Comparison of ENCODE assay signal across 7 cellular contexts in genomic region chr7:140506788-140507464, GRCh38. TPM values are rescaled to one million over a fixed set of nuclear protein-coding genes. Genes with fewer than 3 reads are reported as not detected.
DNase-seq lines count a peak whose midpoint lies in the region; ATAC-seq and TF ChIP-seq lines count a peak whose summit lies in the region.

No MANE protein-coding gene starts in this region.

- H3K27ac ChIP-seq in RWPE2 (ENCODE audit: poor library complexity, severe bottlenecking) (no peak overlapping the region), heart right ventricle (peak overlapping the region; percentile 34 to 95 (median 82)), transverse colon (peak overlapping the region; percentile 56 to 81 (median 67))

- no peak for TF ChIP-seq EP300 in transverse colon (IDR thresholded peaks at IDR 0.05; ENCODE audit: low read depth)

- DNase-seq in RWPE2 (ENCODE audit: low spot score) (no peak), heart right ventricle (peak; percentile 38 to 71), transverse colon (peak; percentile 25), HuH-7.5 (ENCODE audit: low spot score) (no peak)
- no peak for DNase-seq in stimulated activated CD4-positive, alpha-beta T cell treated with anti-CD3 and anti-CD28 coated beads, Interleukin-4, amount 100 ng/mL, for 24 hours
- DNase-seq in activated CD8-positive, alpha-beta memory T cell treated with anti-CD3 and anti-CD28 coated beads, Interleukin-2, amount 50 U/mL, for 48 hours = no peak

- H3K9me3 ChIP-seq in RWPE2 (ENCODE audit: severe bottlenecking) = no peaks in the 10 kb centered on the region
- H3K9me3 ChIP-seq in heart right ventricle = no peaks in the 10 kb centered on the region
- H3K9me3 ChIP-seq in transverse colon = no peaks in the 10 kb centered on the region

- in situ Hi-C loops in transverse colon (cut with MboI; ENCODE audit: low pct_ligation_motif_present in 1 of 4, low pct_unique_long_range_greater_than_20kb in 1 of 4, low sequenced_read_pairs in 3 of 4) = loop anchor here in 2 of 4 donors (25.0 kb wide), 1 partner anchor 505 kb away; the partner anchor contains the start of gene MRPS33 (in 2 of the 2)

- TF ChIP-seq POLR2A in transverse colon (IDR thresholded peaks at IDR 0.05) = no peak

- H3K4me3 ChIP-seq in RWPE2 (ENCODE audit: severe bottlenecking) (no peak overlapping the region), heart right ventricle (no peak overlapping the region), transverse colon (no peak overlapping the region)

- H3K27me3 ChIP-seq in RWPE2 (ENCODE audit: insufficient read depth, poor library complexity, severe bottlenecking) (no peaks in the 10 kb centered on the region), heart right ventricle (no peaks in the 10 kb centered on the region), transverse colon (no peaks in the 10 kb centered on the region)

- WGBS in heart right ventricle, 2 donors = 29 to 47% methylated on average over 5 of the region's 5 CpGs
- 40 to 42% methylated on average over 1 to 5 of the region's 5 CpGs for WGBS in transverse colon (ENCODE audit: low coverage in 1 of 2), 2 donors

- intact Hi-C loops in heart right ventricle (cut with DNase I) = loop anchor here in 1 of 10 donors (5.0 kb wide), 1 partner anchor 60 kb away; no protein-coding TSS in a partner anchor
- intact Hi-C loops in transverse colon (cut with DNase I; ENCODE audit: low total_unique reads) = no loop called here

- ATAC-seq in HG03439 (IDR thresholded peaks at IDR 0.05; ENCODE audit: unreplicated experiment) (peak; percentile 58), RWPE2 (ENCODE audit: low read depth) (peak; percentile 88), heart right ventricle (peak; percentile 91 to 99 (median 96))

- no peaks in the 10 kb centered on the region for H3K36me3 ChIP-seq in RWPE2 (ENCODE audit: low read depth)
- H3K36me3 ChIP-seq in heart right ventricle = no peaks in the 10 kb centered on the region
- H3K36me3 ChIP-seq in transverse colon = no peaks in the 10 kb centered on the region

- H3K4me1 ChIP-seq in RWPE2 (ENCODE audit: insufficient read depth, poor library complexity, severe bottlenecking) (no peaks in the 10 kb centered on the region), heart right ventricle (peaks cover 4 to 26% (median 13%) of the 10 kb centered on the region in 9 donors), transverse colon (peaks cover 0 to 59% (median 35%) of the 10 kb centered on the region in 4 donors)

- TF ChIP-seq CTCF in RWPE2 (IDR thresholded peaks at IDR 0.05; ENCODE audit: poor library complexity, severe bottlenecking) = no peak
- TF ChIP-seq CTCF in heart right ventricle (IDR thresholded peaks at IDR 0.05) = peak in 5 of 9 donors; percentile 6 to 46 (median 32)
- TF ChIP-seq CTCF in transverse colon (IDR thresholded peaks at IDR 0.05) = peak in 2 of 5 experiments; percentile 6 to 12

RNA-seq across cellular contexts. Expression of gene MKRN1, which starts 27.6 kb away (rescaled TPM):
- total RNA-seq in heart right ventricle (100 to 1,000 TPM in 4 of 10 donors, 10 to 100 TPM in 6; 80.6 to 113 (median 92.0) TPM), transverse colon (100 to 1,000 TPM; 143 to 288 (median 187) TPM)
- 10 to 100 TPM; 38.5 to 42.0 TPM for polyA plus RNA-seq in heart right ventricle

Comparison
In these comparisons a context has a peak if more than half of its experiments do, and no peak if none do; other contexts are left out.
1. DNase-seq: peak in heart right ventricle (2 of 2) and transverse colon (single experiment); none in RWPE2 (single experiment), stimulated activated CD4-positive, alpha-beta T cell treated with anti-CD3 and anti-CD28 coated beads, Interleukin-4, amount 100 ng/mL, for 24 hours (single experiment), HuH-7.5 (single experiment) and activated CD8-positive, alpha-beta memory T cell treated with anti-CD3 and anti-CD28 coated beads, Interleukin-2, amount 50 U/mL, for 48 hours (single experiment).
2. Peak in every context shown above with its lines, with median percentiles within 50 percentile points of each other: ATAC-seq.